ENCODE assay signal across 18 cellular contexts in the genomic region with DNA sequence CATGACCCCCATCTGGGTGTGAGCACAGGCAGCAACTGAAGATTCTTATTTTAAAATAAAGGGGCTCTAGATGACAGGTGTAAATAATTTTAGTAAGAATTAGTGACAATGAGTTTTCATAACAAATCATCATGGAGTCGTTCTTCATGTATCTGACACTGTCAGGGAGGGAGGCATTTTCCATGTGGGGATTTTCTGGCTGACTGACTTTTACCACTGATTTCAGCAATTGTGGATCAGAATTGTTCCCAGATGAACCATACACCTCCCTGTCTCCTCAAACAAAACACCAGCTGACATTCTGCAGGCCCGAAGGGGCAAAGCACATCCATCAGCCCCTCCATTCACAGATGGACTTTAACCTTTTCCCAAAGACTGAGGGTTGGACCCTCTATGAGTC. TPM values are rescaled to one million over a fixed set of nuclear protein-coding genes. Genes with fewer than 3 reads are reported as not detected.
DNase-seq lines count a peak whose midpoint lies in the region; ATAC-seq and TF ChIP-seq lines count a peak whose summit lies in the region.
"Had no signal": no experiment of that assay in that cellular context is flagged by ENCODE, and none has a peak within 500 bp of the region (broad histone marks: within the 10 kb centered on the region; RNA-seq: fewer than 3 reads in every experiment).

No MANE protein-coding gene starts in this region.

- H3K4me1 Mint-ChIP-seq in nephron progenitor cell = peaks cover 48% of the 10 kb centered on the region
- H3K4me1 Mint-ChIP-seq: B cell; CD4-positive, CD25-positive, alpha-beta regulatory T cell had no signal

- DNase-seq in G401 (ENCODE audit: low spot score) (peak; percentile 79), NCI-H1694 treated with DMSO at 0.1 percent for 48 hours (lab: John Stamatoyannopoulos, UW) (peak; percentile 59), nephron progenitor cell (no peak), renal cortical epithelial cell (ENCODE audit: low read depth) (peak; percentile 41), GF-D8 (lab: John Stamatoyannopoulos, UW) (no peak)
- DNase-seq: Caco-2; CD4-positive, CD25-positive, alpha-beta regulatory T cell; CD8-positive, alpha-beta T cell; DMS153; DND-41; GDM1; GOT3; HFFc6 had no signal

- H3K36me3 Mint-ChIP-seq in nephron progenitor cell (ENCODE audit: low read depth) = peaks cover 4% of the 10 kb centered on the region
- H3K36me3 Mint-ChIP-seq: CD4-positive, CD25-positive, alpha-beta regulatory T cell; CD8-positive, alpha-beta T cell had no signal

- ATAC-seq in HG03378 (IDR thresholded peaks at IDR 0.05; ENCODE audit: unreplicated experiment) = no peak
- no peak for ATAC-seq in GM19351 (IDR thresholded peaks at IDR 0.05; ENCODE audit: unreplicated experiment)
- no peak for ATAC-seq in HG02970 (IDR thresholded peaks at IDR 0.05; ENCODE audit: low FRiP score, unreplicated experiment)
- ATAC-seq: CD8-positive, alpha-beta T cell had no signal

- no peak overlapping the region for H3K4me3 Mint-ChIP-seq in nephron progenitor cell
- H3K4me3 Mint-ChIP-seq: B cell; CD4-positive, CD25-positive, alpha-beta regulatory T cell; CD8-positive, alpha-beta T cell; HFFc6 had no signal

- peaks cover 13% of the 10 kb centered on the region for H3K27me3 Mint-ChIP-seq in nephron progenitor cell (ENCODE audit: low read depth, poor library complexity)
- H3K27me3 Mint-ChIP-seq: B cell had no signal

- in situ Hi-C loops in G401 (cut with HindIII; ENCODE audit: low sequenced_read_pairs) = no loop called here

- peak overlapping the region; percentile 76 for H3K27ac Mint-ChIP-seq in nephron progenitor cell
- H3K27ac Mint-ChIP-seq: B cell; CD4-positive, CD25-positive, alpha-beta regulatory T cell; CD8-positive, alpha-beta T cell; HFFc6 had no signal

- peaks cover 7% of the 10 kb centered on the region for H3K9me3 Mint-ChIP-seq in nephron progenitor cell

- no peak for TF ChIP-seq CTCF in nephron progenitor cell (IDR thresholded peaks at IDR 0.05)

RNA-seq across cellular contexts. Expression of gene LOXHD1, which starts 43.0 kb away (rescaled TPM):
- not detected in 2 replicates for total RNA-seq in G401 (2014; rRNA removed; shearing (Covaris generic))
- not detected in 2 replicates for total RNA-seq in renal cortical epithelial cell
- total RNA-seq: A172; B cell; Caco-2; CD4-positive, CD25-positive, alpha-beta regulatory T cell; HFFc6 had no signal

RNA-seq across cellular contexts. Expression of gene ST8SIA5, which starts 56.8 kb away (rescaled TPM):
- not detected in 2 replicates for total RNA-seq in G401 (2014; rRNA removed; shearing (Covaris generic))
- total RNA-seq in renal cortical epithelial cell = under 0.01 and 0.75 TPM in 2 replicates
- total RNA-seq: A172; B cell; Caco-2; CD4-positive, CD25-positive, alpha-beta regulatory T cell; CD8-positive, alpha-beta T cell had no signal

Comparison
In these comparisons a context has a peak if more than half of its experiments do, and no peak if none do; other contexts are left out.
1. DNase-seq: peak in G401 (single experiment), NCI-H1694 treated with DMSO at 0.1 percent for 48 hours (single experiment) and renal cortical epithelial cell (single experiment); none in nephron progenitor cell (single experiment) and GF-D8 (single experiment).